In genomic region chr5:174335682-174336364, GRCh38 we compare ENCODE assay signal across 1 cellular context.
A peak's percentile ranks its signal among the peaks of the same experiment; 100 is the strongest.
TF ChIP-seq lines count a peak whose summit lies in the region.

No MANE protein-coding gene starts in this region.

TF ChIP-seq in HEK293, 187 proteins besides CTCF, POLR2A, EP300 and RAD21 (continued from another document and continues in another):
- TF ChIP-seq, protein P1, sequence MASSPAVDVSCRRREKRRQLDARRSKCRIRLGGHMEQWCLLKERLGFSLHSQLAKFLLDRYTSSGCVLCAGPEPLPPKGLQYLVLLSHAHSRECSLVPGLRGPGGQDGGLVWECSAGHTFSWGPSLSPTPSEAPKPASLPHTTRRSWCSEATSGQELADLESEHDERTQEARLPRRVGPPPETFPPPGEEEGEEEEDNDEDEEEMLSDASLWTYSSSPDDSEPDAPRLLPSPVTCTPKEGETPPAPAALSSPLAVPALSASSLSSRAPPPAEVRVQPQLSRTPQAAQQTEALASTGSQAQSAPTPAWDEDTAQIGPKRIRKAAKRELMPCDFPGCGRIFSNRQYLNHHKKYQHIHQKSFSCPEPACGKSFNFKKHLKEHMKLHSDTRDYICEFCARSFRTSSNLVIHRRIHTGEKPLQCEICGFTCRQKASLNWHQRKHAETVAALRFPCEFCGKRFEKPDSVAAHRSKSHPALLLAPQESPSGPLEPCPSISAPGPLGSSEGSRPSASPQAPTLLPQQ (tag by site-specific recombination; IDR thresholded peaks at IDR 0.05), result peak; percentile 61; the same call in 1 of the 2 replicates
- 0 out of 2 replicates have a peak, but pooled peaks have one; percentile 45 for TF ChIP-seq ZNF561 (tag by site-specific recombination; IDR thresholded peaks at IDR 0.05; ENCODE audit: borderline replicate concordance)
- TF ChIP-seq ZNF530 (tag by site-specific recombination; IDR thresholded peaks at IDR 0.05; ENCODE audit: low read depth), result no peak
- no peak for TF ChIP-seq ZNF121 (tag by site-specific recombination; IDR thresholded peaks at IDR 0.05)
- TF ChIP-seq, protein P2, sequence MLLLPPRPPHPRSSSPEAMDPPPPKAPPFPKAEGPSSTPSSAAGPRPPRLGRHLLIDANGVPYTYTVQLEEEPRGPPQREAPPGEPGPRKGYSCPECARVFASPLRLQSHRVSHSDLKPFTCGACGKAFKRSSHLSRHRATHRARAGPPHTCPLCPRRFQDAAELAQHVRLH (tag by site-specific recombination; IDR thresholded peaks at IDR 0.05), result peak; percentile 94
- no peak for TF ChIP-seq ZNF610 (tag by site-specific recombination; IDR thresholded peaks at IDR 0.05; ENCODE audit: borderline replicate concordance)
- TF ChIP-seq SCRT2 (tag by site-specific recombination; IDR thresholded peaks at IDR 0.05), result peak; percentile 94
- no peak for TF ChIP-seq ZSCAN18 (tag by site-specific recombination; IDR thresholded peaks at IDR 0.05)
- TF ChIP-seq ZNF704 (tag by site-specific recombination; IDR thresholded peaks at IDR 0.05), result no peak
- TF ChIP-seq GLI4 (tag by site-specific recombination; IDR thresholded peaks at IDR 0.05), result no peak
- TF ChIP-seq, protein P3, sequence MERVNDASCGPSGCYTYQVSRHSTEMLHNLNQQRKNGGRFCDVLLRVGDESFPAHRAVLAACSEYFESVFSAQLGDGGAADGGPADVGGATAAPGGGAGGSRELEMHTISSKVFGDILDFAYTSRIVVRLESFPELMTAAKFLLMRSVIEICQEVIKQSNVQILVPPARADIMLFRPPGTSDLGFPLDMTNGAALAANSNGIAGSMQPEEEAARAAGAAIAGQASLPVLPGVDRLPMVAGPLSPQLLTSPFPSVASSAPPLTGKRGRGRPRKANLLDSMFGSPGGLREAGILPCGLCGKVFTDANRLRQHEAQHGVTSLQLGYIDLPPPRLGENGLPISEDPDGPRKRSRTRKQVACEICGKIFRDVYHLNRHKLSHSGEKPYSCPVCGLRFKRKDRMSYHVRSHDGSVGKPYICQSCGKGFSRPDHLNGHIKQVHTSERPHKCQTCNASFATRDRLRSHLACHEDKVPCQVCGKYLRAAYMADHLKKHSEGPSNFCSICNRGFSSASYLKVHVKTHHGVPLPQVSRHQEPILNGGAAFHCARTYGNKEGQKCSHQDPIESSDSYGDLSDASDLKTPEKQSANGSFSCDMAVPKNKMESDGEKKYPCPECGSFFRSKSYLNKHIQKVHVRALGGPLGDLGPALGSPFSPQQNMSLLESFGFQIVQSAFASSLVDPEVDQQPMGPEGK (tag by site-specific recombination; IDR thresholded peaks at IDR 0.05), result peak; percentile 76
- TF ChIP-seq BCL6B (tag by site-specific recombination; IDR thresholded peaks at IDR 0.05), result no peak
- no peak for TF ChIP-seq ZNF658 (tag by site-specific recombination; IDR thresholded peaks at IDR 0.05)
- TF ChIP-seq HIC1 (tag by site-specific recombination; IDR thresholded peaks at IDR 0.05), result peak; percentile 94
- TF ChIP-seq ZNF341 (tag by site-specific recombination; IDR thresholded peaks at IDR 0.05; ENCODE audit: low read depth), result 0 out of 2 replicates have a peak, but pooled peaks have one; percentile 47
- no peak for TF ChIP-seq ZBTB10 (tag by site-specific recombination; IDR thresholded peaks at IDR 0.05)
- TF ChIP-seq ZNF548 (tag by site-specific recombination; IDR thresholded peaks at IDR 0.05), result no peak
- TF ChIP-seq ZNF423 (tag by site-specific recombination; IDR thresholded peaks at IDR 0.05), result no peak
- TF ChIP-seq ZNF394 (tag by site-specific recombination; IDR thresholded peaks at IDR 0.05; ENCODE audit: borderline replicate concordance), result peak; percentile 49; the same call in 1 of the 2 replicates
- no peak for TF ChIP-seq ZNF701 (tag by site-specific recombination; IDR thresholded peaks at IDR 0.05)
- TF ChIP-seq PRDM2 (tag by site-specific recombination; IDR thresholded peaks at IDR 0.05; ENCODE audit: borderline replicate concordance), result no peak
- peak; percentile 39 for TF ChIP-seq ZBTB8A (tag by site-specific recombination; IDR thresholded peaks at IDR 0.05)
- peak; percentile 91 for TF ChIP-seq ZBTB21 (tag by site-specific recombination; IDR thresholded peaks at IDR 0.05)
- TF ChIP-seq, protein P4, sequence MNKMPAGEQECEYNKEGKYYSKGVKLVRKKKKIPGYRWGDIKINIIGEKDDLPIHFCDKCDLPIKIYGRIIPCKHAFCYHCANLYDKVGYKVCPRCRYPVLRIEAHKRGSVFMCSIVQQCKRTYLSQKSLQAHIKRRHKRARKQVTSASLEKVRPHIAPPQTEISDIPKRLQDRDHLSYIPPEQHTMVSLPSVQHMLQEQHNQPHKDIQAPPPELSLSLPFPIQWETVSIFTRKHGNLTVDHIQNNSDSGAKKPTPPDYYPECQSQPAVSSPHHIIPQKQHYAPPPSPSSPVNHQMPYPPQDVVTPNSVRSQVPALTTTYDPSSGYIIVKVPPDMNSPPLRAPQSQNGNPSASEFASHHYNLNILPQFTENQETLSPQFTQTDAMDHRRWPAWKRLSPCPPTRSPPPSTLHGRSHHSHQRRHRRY (tag by site-specific recombination; IDR thresholded peaks at IDR 0.05), result no peak
- TF ChIP-seq ZNF416 (tag by site-specific recombination; IDR thresholded peaks at IDR 0.05), result no peak
- no peak for TF ChIP-seq REPIN1 (tag by site-specific recombination; IDR thresholded peaks at IDR 0.05; ENCODE audit: low read depth)
- TF ChIP-seq ATF2 (tag by site-specific recombination; IDR thresholded peaks at IDR 0.05; ENCODE audit: low read depth), result 0 out of 2 replicates have a peak, but pooled peaks have one; percentile 55
- 0 out of 2 replicates have a peak, but pooled peaks have one; percentile 55 for TF ChIP-seq ZFP69B (tag by site-specific recombination; IDR thresholded peaks at IDR 0.05)
- peak; percentile 72 for TF ChIP-seq ZNF24 (tag by site-specific recombination; IDR thresholded peaks at IDR 0.05)
- TF ChIP-seq ZNF639 (tag by site-specific recombination; IDR thresholded peaks at IDR 0.05), result peak; percentile 88
